Comparison of ENCODE assay signal across 14 cellular contexts in genomic region chr11:122601131-122602125, GRCh38. TPM values are rescaled to one million over a fixed set of nuclear protein-coding genes. Genes with fewer than 3 reads are reported as not detected.
DNase-seq lines count a peak whose midpoint lies in the region; ATAC-seq and TF ChIP-seq lines count a peak whose summit lies in the region.
"Had no signal": no experiment of that assay in that cellular context is flagged by ENCODE, and none has a peak within 500 bp of the region (broad histone marks: within the 10 kb centered on the region; RNA-seq: fewer than 3 reads in every experiment).

No MANE protein-coding gene starts in this region.

- H3K27me3 ChIP-seq in ACC112 (ENCODE audit: insufficient read depth, low read length) (no peaks in the 10 kb centered on the region), mammary epithelial cell (ENCODE audit: insufficient read depth, low read length) (peaks cover 3% of the 10 kb centered on the region), left lung (no peaks in the 10 kb centered on the region)

- H3K27me3 Mint-ChIP-seq in HFFc6 (ENCODE audit: insufficient read depth): peaks cover 12% of the 10 kb centered on the region
- H3K27me3 Mint-ChIP-seq in immature natural killer cell (ENCODE audit: low read depth in 3 of 3): peaks cover 2 to 7% (median 2%) of the 10 kb centered on the region in 3 donors

- H3K36me3 ChIP-seq in ACC112 (ENCODE audit: insufficient read depth, low read length): no peaks in the 10 kb centered on the region
- no peaks in the 10 kb centered on the region for H3K36me3 ChIP-seq in mammary epithelial cell (ENCODE audit: insufficient read depth, low read length)
- no peaks in the 10 kb centered on the region for H3K36me3 ChIP-seq in left lung
- H3K36me3 ChIP-seq: neutrophil had no signal

- no TSS peak for BruUV-seq in mammary epithelial cell (replicated peaks; lab: Mats Ljungman, UMichigan)

- ATAC-seq in left lung (peak; percentile 41), GM18907 (IDR thresholded peaks at IDR 0.05; ENCODE audit: unreplicated experiment) (no peak)
- ATAC-seq: left lobe of liver had no signal

- H4K20me1 ChIP-seq in mammary epithelial cell (ENCODE audit: insufficient read depth, low read length): no peaks in the 10 kb centered on the region

- H3K79me2 ChIP-seq in ACC112 (ENCODE audit: control insufficient read depth, insufficient read depth, low read length, unreplicated experiment) (no peaks in the 10 kb centered on the region), mammary epithelial cell (ENCODE audit: insufficient read depth, low read length) (no peaks in the 10 kb centered on the region)

- in situ Hi-C loops in mammary epithelial cell (cut with MboI; ENCODE audit: low sequenced_read_pairs in 2 of 2): loop anchor here in 1 of 2 donors (25.0 kb wide), 1 partner anchor 411 kb away; no protein-coding TSS in a partner anchor

- H3K27ac ChIP-seq in ACC112 (ENCODE audit: low read depth, low read length) (0 out of 2 replicates have a peak overlapping the region, but pooled peaks have one; percentile 26), mammary epithelial cell (ENCODE audit: insufficient read depth, low read depth, low read length) (no peak overlapping the region), left lung (peak overlapping the region in 1 of 2 donors; percentile 39)
- H3K27ac ChIP-seq: neutrophil had no signal

- H3K4me3 ChIP-seq in ACC112 (ENCODE audit: low read depth, low read length) (no peak overlapping the region), mammary epithelial cell (replicated peaks in 1 of 3; ENCODE audit: insufficient read depth in 1 of 3, low read depth in 2 of 3, low read length in 3 of 3) (no peak overlapping the region), left lung (no peak overlapping the region)

- 70% methylated on average over 6 of the region's 7 CpGs for WGBS in mammary epithelial cell (ENCODE audit: low coverage, missing lambda C conversion rate)

- H3K4me3 Mint-ChIP-seq in HFFc6: peak overlapping the region; percentile 18; the same call in 1 of the 2 replicates
- no peak overlapping the region for H3K4me3 Mint-ChIP-seq in immature natural killer cell
- H3K4me3 Mint-ChIP-seq: activated CD4-positive, alpha-beta memory T cell treated with anti-CD3 and anti-CD28 coated beads for 36 hours; B cell had no signal

- no peaks in the 10 kb centered on the region for H3K9me3 ChIP-seq in mammary epithelial cell (replicated peaks; ENCODE audit: insufficient read depth, low read length)
- no peaks in the 10 kb centered on the region for H3K9me3 ChIP-seq in left lung
- H3K9me3 ChIP-seq: neutrophil had no signal

- H3K4me1 Mint-ChIP-seq in HFFc6 (ENCODE audit: low read depth): peaks cover 28% of the 10 kb centered on the region
- peaks cover 5 to 6% of the 10 kb centered on the region in 2 donors for H3K4me1 Mint-ChIP-seq in immature natural killer cell
- H3K4me1 Mint-ChIP-seq: B cell had no signal

- CTCF ChIA-PET in mammary epithelial cell (lab: Charles Lee; ENCODE audit: low non-redundant PET): interaction anchor here (0.6 kb wide), 1 partner anchor 21 kb away, joined by 3 read pairs; no protein-coding TSS in a partner anchor

- H3K4me2 ChIP-seq in mammary epithelial cell (ENCODE audit: insufficient read depth, low read depth, low read length): no peak overlapping the region

- H3K9ac ChIP-seq in mammary epithelial cell (ENCODE audit: insufficient read depth, low read length): no peak overlapping the region

- DNase-seq in HFFc6: peak; percentile 68
- peak; percentile 41 for DNase-seq in mammary epithelial cell
- DNase-seq in left lung: no peak
- DNase-seq in NCI-H69 (lab: John Stamatoyannopoulos, UW): no peak
- DNase-seq in immature natural killer cell: no peak
- no peak for DNase-seq in stimulated activated CD8-positive, alpha-beta memory T cell treated with anti-CD3 and anti-CD28 coated beads, Interleukin-4, amount 100 ng/mL, for 48 hours
- DNase-seq: activated CD4-positive, alpha-beta memory T cell treated with anti-CD3 and anti-CD28 coated beads for 36 hours; activated naive CD4-positive, alpha-beta T cell; cortex of kidney had no signal

- H3K9me3 Mint-ChIP-seq in HFFc6: no peaks in the 10 kb centered on the region
- H3K9me3 Mint-ChIP-seq in immature natural killer cell: no peaks in the 10 kb centered on the region
- H3K9me3 Mint-ChIP-seq: activated CD4-positive, alpha-beta memory T cell treated with anti-CD3 and anti-CD28 coated beads for 36 hours had no signal

- intact Hi-C loops in mammary epithelial cell (cut with micrococcal nuclease) (no loop called here), left lung (cut with DNase I) (no loop called here)

- H3K4me1 ChIP-seq in ACC112 (ENCODE audit: control insufficient read depth, insufficient read depth, low read length, unreplicated experiment) (peaks cover 15% of the 10 kb centered on the region), mammary epithelial cell (ENCODE audit: insufficient read depth, low read length) (no peaks in the 10 kb centered on the region), left lung (peaks cover 0 to 5% of the 10 kb centered on the region in 2 donors)

- dilution Hi-C loops in mammary epithelial cell (cut with HindIII; ENCODE audit: low sequenced_read_pairs): no loop called here

- peak overlapping the region; percentile 0; the same call in 1 of the 2 replicates for H3K27ac Mint-ChIP-seq in HFFc6
- no peak overlapping the region for H3K27ac Mint-ChIP-seq in immature natural killer cell
- H3K27ac Mint-ChIP-seq: activated CD4-positive, alpha-beta memory T cell treated with anti-CD3 and anti-CD28 coated beads for 36 hours; B cell had no signal

- H3K36me3 Mint-ChIP-seq in HFFc6 (ENCODE audit: low read depth): no peaks in the 10 kb centered on the region
- no peaks in the 10 kb centered on the region for H3K36me3 Mint-ChIP-seq in immature natural killer cell
- H3K36me3 Mint-ChIP-seq: activated CD4-positive, alpha-beta memory T cell treated with anti-CD3 and anti-CD28 coated beads for 36 hours had no signal

- no peak for TF ChIP-seq CTCF in HFFc6 (IDR thresholded peaks at IDR 0.05)
- TF ChIP-seq CTCF in mammary epithelial cell (conservative IDR thresholded peaks at IDR 0.05 in 1 of 2, IDR thresholded peaks at IDR 0.05 in 1 of 2; ENCODE audit: extremely low read depth in 1 of 2, insufficient read depth in 1 of 2, low read depth in 1 of 2, low read length in 2 of 2): no peak
- TF ChIP-seq CTCF in left lung (IDR thresholded peaks at IDR 0.05): no peak

- H2AFZ ChIP-seq in ACC112 (ENCODE audit: low read length, unreplicated experiment): peak overlapping the region; percentile 39
- H2AFZ ChIP-seq in mammary epithelial cell (ENCODE audit: low read depth, low read length): no peak overlapping the region

RNA-seq across cellular contexts. Expression of gene UBASH3B, which starts 54.1 kb away (rescaled TPM):
- 10 to 100 TPM; 44.6 to 60.4 (median 52.9) TPM for total RNA-seq in HFFc6 (2021; fragmentation: NEBNext Ultra II Directional; extraction: Animal tissue kit (Norgen Biotek cat#: 25700))
- total RNA-seq in mammary epithelial cell: 10 to 100 TPM; 50.7 to 70.3 TPM
- 56.0 TPM for polyA plus RNA-seq in mammary epithelial cell
- polyA minus RNA-seq in mammary epithelial cell: 39.2 TPM
- total RNA-seq in left lung: 10 to 100 TPM; 19.3 to 38.6 TPM
- 10 to 100 TPM in 1 of 3 donors, 1 to 10 TPM in 2; 7.5 to 17.5 (median 9.6) TPM for polyA plus RNA-seq in immature natural killer cell

Comparison
In these comparisons a context has a peak if more than half of its experiments do, and no peak if none do; other contexts are left out.
1. DNase-seq: peak in HFFc6 (single experiment) and mammary epithelial cell (single experiment); none in left lung (0 of 2), NCI-H69 (single experiment), immature natural killer cell (0 of 3) and stimulated activated CD8-positive, alpha-beta memory T cell treated with anti-CD3 and anti-CD28 coated beads, Interleukin-4, amount 100 ng/mL, for 48 hours (single experiment).